In the genomic region with DNA sequence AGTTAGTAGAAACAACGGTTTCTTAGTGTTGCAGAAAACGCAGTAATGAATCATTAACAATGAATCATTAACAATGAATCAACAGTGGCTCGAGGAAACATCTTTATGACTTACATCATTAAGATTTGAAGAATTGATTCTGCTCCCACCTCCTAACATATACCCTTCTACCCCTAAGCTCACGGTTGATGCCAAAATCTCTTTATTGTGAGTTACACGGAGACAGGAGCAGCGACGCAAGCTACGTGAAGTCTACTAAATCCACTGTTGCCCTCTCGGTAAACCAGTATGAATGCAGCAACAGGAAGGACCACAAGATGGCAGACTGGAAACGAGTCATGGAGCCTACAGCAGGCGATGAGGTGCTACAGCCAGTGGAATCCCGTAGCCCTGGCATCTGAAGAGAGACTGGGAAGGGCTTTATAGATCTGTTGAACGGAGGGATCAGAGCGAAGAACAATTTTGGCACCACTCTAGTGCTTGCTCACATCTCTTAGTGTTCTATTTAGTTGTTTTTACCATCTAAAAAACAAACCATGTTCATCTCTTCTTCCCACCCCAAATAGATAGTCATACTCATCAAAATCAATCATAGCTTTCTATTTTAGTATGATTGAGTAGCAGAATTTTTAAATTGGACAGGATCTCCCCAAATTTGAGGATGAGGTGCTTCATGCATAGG, we compare ENCODE assay signal across 8 cellular contexts.
A peak's percentile ranks its signal among the peaks of the same experiment; 100 is the strongest.
DNase-seq lines count a peak whose midpoint lies in the region; ATAC-seq and TF ChIP-seq lines count a peak whose summit lies in the region.

No MANE protein-coding gene starts in this region.

- H3K36me3 ChIP-seq in parathyroid adenoma (ENCODE audit: control insufficient read depth, insufficient read depth, low read length): no peaks in the 10 kb centered on the region

- TF ChIP-seq CTCF in GM12873 (IDR thresholded peaks at IDR 0.05; ENCODE audit: insufficient read depth, low read depth, low read length, missing control alignments): peak; percentile 87
- TF ChIP-seq CTCF in glutamatergic neuron (IDR thresholded peaks at IDR 0.05; ENCODE audit: partially characterized antibody, unreplicated experiment): peak; percentile 66
- peak; percentile 87 for TF ChIP-seq CTCF in parathyroid adenoma (IDR thresholded peaks at IDR 0.05)
- TF ChIP-seq CTCF in type B pancreatic cell (conservative IDR thresholded peaks at IDR 0.05): peak; percentile 93

- peak overlapping the region; percentile 32 for H3K4me3 ChIP-seq in parathyroid adenoma (ENCODE audit: low read depth, low read length)

- no peaks in the 10 kb centered on the region for H3K9me3 ChIP-seq in parathyroid adenoma (ENCODE audit: control insufficient read depth, low read length)

- no peaks in the 10 kb centered on the region for H3K36me3 Mint-ChIP-seq in activated naive CD4-positive, alpha-beta T cell treated with anti-CD3 and anti-CD28 coated beads for 36 hours (ENCODE audit: low read depth)
- H3K36me3 Mint-ChIP-seq in glutamatergic neuron (ENCODE audit: unreplicated experiment) (no peaks in the 10 kb centered on the region), type B pancreatic cell (no peaks in the 10 kb centered on the region)

- no peaks in the 10 kb centered on the region for H3K27me3 ChIP-seq in parathyroid adenoma (ENCODE audit: control insufficient read depth, insufficient read depth, low read length)

- peaks cover 3% of the 10 kb centered on the region for H3K27me3 Mint-ChIP-seq in activated naive CD4-positive, alpha-beta T cell treated with anti-CD3 and anti-CD28 coated beads for 36 hours (ENCODE audit: low read depth)
- H3K27me3 Mint-ChIP-seq in glutamatergic neuron (ENCODE audit: unreplicated experiment) (no peaks in the 10 kb centered on the region), type B pancreatic cell (peaks cover 11% of the 10 kb centered on the region)

- H3K4me1 Mint-ChIP-seq in activated naive CD4-positive, alpha-beta T cell treated with anti-CD3 and anti-CD28 coated beads for 36 hours (ENCODE audit: low read depth): peaks cover 6% of the 10 kb centered on the region
- H3K4me1 Mint-ChIP-seq in glutamatergic neuron (ENCODE audit: low read depth, unreplicated experiment) (no peaks in the 10 kb centered on the region), type B pancreatic cell (ENCODE audit: unreplicated experiment) (peaks cover 16% of the 10 kb centered on the region)

- CTCF ChIA-PET in activated naive CD4-positive, alpha-beta T cell treated with anti-CD3 and anti-CD28 coated beads for 36 hours (lab: Charles Lee): interaction anchor here (0.6 to 5.3 kb wide), 22 partner anchors 11 to 510 kb away, joined by 3 to 52 read pairs (median 3); partner anchors contain the start of genes GALNT4 and POC1B

- H3K4me2 ChIP-seq in parathyroid adenoma (ENCODE audit: low read length): peak overlapping the region; percentile 69

- ATAC-seq in HG02623 (IDR thresholded peaks at IDR 0.05; ENCODE audit: unreplicated experiment): peak; percentile 97

- H3K79me2 ChIP-seq in parathyroid adenoma: no peaks in the 10 kb centered on the region

- H3K27ac ChIP-seq in parathyroid adenoma: no peak overlapping the region

- DNase-seq in NAMALWA (ENCODE audit: low spot score): peak; percentile 80
- peak; percentile 94 for DNase-seq in SK-MEL-5 (ENCODE audit: low read depth, low spot score)
- DNase-seq in activated naive CD4-positive, alpha-beta T cell treated with anti-CD3 and anti-CD28 coated beads for 36 hours: peak; percentile 86
- peak; percentile 77 for DNase-seq in glutamatergic neuron
- peak; percentile 77 for DNase-seq in type B pancreatic cell (ENCODE audit: extremely low spot score, unreplicated experiment)

- H2AFZ ChIP-seq in parathyroid adenoma: peak overlapping the region; percentile 89

- H3K9ac ChIP-seq in parathyroid adenoma: no peak overlapping the region

- intact Hi-C loops in activated naive CD4-positive, alpha-beta T cell treated with anti-CD3 and anti-CD28 coated beads for 36 hours (cut with micrococcal nuclease): loop anchor here (1.0 to 10.0 kb wide), 13 partner anchors 21 to 1835 kb away; partner anchors contain the start of gene ATP2B1

- in situ Hi-C loops in SK-MEL-5 (cut with HindIII; ENCODE audit: low pct_unique_long_range_greater_than_20kb, low sequenced_read_pairs): no loop called here

- H3K4me1 ChIP-seq in parathyroid adenoma: peaks cover 13% of the 10 kb centered on the region

- no peaks in the 10 kb centered on the region for H3K9me3 Mint-ChIP-seq in activated naive CD4-positive, alpha-beta T cell treated with anti-CD3 and anti-CD28 coated beads for 36 hours
- H3K9me3 Mint-ChIP-seq in glutamatergic neuron (ENCODE audit: unreplicated experiment) (no peaks in the 10 kb centered on the region), type B pancreatic cell (no peaks in the 10 kb centered on the region)

- H3K4me3 Mint-ChIP-seq in activated naive CD4-positive, alpha-beta T cell treated with anti-CD3 and anti-CD28 coated beads for 36 hours: no peak overlapping the region
- H3K4me3 Mint-ChIP-seq in glutamatergic neuron (ENCODE audit: unreplicated experiment) (no peak overlapping the region), type B pancreatic cell (no peak overlapping the region)

- H3K27ac Mint-ChIP-seq in activated naive CD4-positive, alpha-beta T cell treated with anti-CD3 and anti-CD28 coated beads for 36 hours: no peak overlapping the region
- H3K27ac Mint-ChIP-seq in glutamatergic neuron (ENCODE audit: unreplicated experiment): no peak overlapping the region
- H3K27ac Mint-ChIP-seq in type B pancreatic cell: no peak overlapping the region
